Comparison of ENCODE assay signal across 17 cellular contexts in the genomic region with DNA sequence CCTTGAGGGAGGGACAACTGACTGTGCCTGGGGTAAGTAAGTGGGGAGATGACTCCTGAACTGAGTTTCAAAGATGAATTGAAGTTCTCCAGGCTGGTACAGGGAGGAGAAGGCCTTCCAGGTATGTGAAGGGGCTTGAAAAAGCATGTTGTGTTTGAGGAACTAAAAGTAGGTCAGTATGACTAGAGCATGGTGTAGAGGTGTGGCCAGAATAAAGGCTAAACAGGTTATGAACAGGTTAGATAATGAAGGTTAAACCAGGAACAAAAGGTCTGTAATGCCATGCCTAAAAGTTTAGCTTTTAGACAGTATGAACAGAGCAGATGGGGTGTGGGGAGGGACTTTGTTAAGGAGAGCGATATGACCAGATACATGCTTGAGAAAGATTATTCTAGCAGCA.
"Had no signal": no experiment of that assay in that cellular context is flagged by ENCODE, and none has a peak within 500 bp of the region (broad histone marks: within the 10 kb centered on the region; RNA-seq: fewer than 3 reads in every experiment).

No MANE protein-coding gene starts in this region.

- H3K36me3 ChIP-seq: colonic mucosa, transverse colon had no signal

- H3K4me3 ChIP-seq: colonic mucosa, transverse colon had no signal

- H3K4me1 ChIP-seq: colonic mucosa, transverse colon had no signal

- H3K4me3 Mint-ChIP-seq: natural killer cell treated with Interleukin-12 subunit alpha and Interleukin-12 subunit beta and Interleukin-15 and Interleukin-18, amount 100 ng/mL, for 72 hours; T-helper 2 cell treated with Interferon-gamma antibody and Interleukin-4, amounts not matched to agents 5 μg/mL and 100 μg/mL, for 36 hours had no signal

- H3K9me3 ChIP-seq: colonic mucosa, transverse colon had no signal

- H3K36me3 Mint-ChIP-seq: natural killer cell treated with Interleukin-12 subunit alpha and Interleukin-12 subunit beta and Interleukin-15 and Interleukin-18, amount 100 ng/mL, for 72 hours had no signal

- ATAC-seq: natural killer cell treated with Interleukin-12 subunit alpha and Interleukin-12 subunit beta and Interleukin-15 and Interleukin-18, amount 100 ng/mL, for 72 hours had no signal

- DNase-seq: activated CD4-positive, CD25-positive, alpha-beta regulatory T cell; activated effector memory CD4-positive, alpha-beta T cell treated with Interleukin-2 at 50 U/mL for 16 hours; activated naive CD4-positive, alpha-beta T cell treated with anti-CD3 and anti-CD28 coated beads, Interleukin-2, amount 50 U/mL, for 16 hours; activated T-cell treated with anti-CD3 and anti-CD28 coated beads, Interleukin-2, amount 50 U/mL, for 1 hour; caudate nucleus; colonic mucosa; foreskin fibroblast; glutamatergic neuron; hypothalamus; kidney glomerular epithelial cell; mesendoderm; stimulated activated CD4-positive, alpha-beta T cell treated with anti-CD3 and anti-CD28 coated beads, Interleukin-2, amount 100 ng/mL, for 48 hours; stimulated activated naive CD4-positive, alpha-beta T cell treated with Interleukin-2 at 50 U/mL for 16 hours; substantia nigra; transverse colon had no signal

- H3K27me3 ChIP-seq: colonic mucosa, transverse colon had no signal

- H3K9me3 Mint-ChIP-seq: natural killer cell treated with Interleukin-12 subunit alpha and Interleukin-12 subunit beta and Interleukin-15 and Interleukin-18, amount 100 ng/mL, for 72 hours; T-helper 2 cell treated with Interferon-gamma antibody and Interleukin-4, amounts not matched to agents 5 μg/mL and 100 μg/mL, for 36 hours had no signal

- H3K27me3 Mint-ChIP-seq: natural killer cell treated with Interleukin-12 subunit alpha and Interleukin-12 subunit beta and Interleukin-15 and Interleukin-18, amount 100 ng/mL, for 72 hours had no signal

- H3K27ac Mint-ChIP-seq: T-helper 2 cell treated with Interferon-gamma antibody and Interleukin-4, amounts not matched to agents 5 μg/mL and 100 μg/mL, for 36 hours had no signal

- H3K27ac ChIP-seq: colonic mucosa, transverse colon had no signal
